ENCODE assay signal across 10 cellular contexts in the genomic region with DNA sequence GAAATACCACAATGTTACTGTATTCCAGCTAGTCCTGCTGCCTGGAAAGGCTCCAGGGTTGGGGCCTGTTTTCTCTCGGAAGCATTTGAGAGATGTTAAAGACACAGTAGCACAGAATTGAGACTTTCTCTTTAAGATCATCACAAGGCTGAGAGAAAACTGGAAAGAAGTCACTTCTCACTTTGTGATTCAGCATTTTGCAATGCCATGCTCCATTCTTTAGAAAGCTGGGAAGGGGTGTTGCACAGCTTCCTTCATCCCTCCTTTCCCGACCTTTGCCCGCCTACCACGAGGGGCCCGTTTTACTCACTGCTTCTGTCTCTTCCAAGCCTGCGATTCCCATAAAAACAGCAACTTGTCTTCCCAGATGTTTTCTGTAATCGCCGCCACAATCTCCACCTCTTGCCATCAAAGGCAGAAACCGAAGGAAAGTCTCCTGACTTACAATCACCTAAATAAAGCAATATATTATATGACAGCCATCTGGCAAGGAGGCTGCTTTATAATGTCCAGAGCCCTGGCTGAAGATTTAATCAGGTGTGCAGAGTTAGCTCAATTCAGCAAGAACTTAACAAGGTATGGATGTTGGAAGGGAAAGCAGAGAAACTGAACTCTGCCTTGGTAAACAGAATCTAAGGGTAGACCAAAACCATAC. TPM values are rescaled to one million over a fixed set of nuclear protein-coding genes. Genes with fewer than 3 reads are reported as not detected.
DNase-seq lines count a peak whose midpoint lies in the region; ATAC-seq and TF ChIP-seq lines count a peak whose summit lies in the region.
"Had no signal": no experiment of that assay in that cellular context is flagged by ENCODE, and none has a peak within 500 bp of the region (broad histone marks: within the 10 kb centered on the region; RNA-seq: fewer than 3 reads in every experiment).

No MANE protein-coding gene starts in this region.

- peak; percentile 85 for DNase-seq in AG04450 (ENCODE audit: low read depth, low spot score)
- DNase-seq in NCI-H226, result peak; percentile 83
- no peak for DNase-seq in epithelial cell of prostate (ENCODE audit: low read depth, low spot score)
- no peak for DNase-seq in omental fat pad (ENCODE audit: low spot score)
- no peak for DNase-seq in D341Med (ENCODE audit: low spot score)
- DNase-seq: DND-41, NCI-H2171 treated with DMSO at 0.1 percent for 48 hours had no signal

- peak overlapping the region; percentile 26 for H3K4me3 ChIP-seq in AG04450 (ENCODE audit: low read depth, low read length)

- H3K27me3 ChIP-seq in AG04450 (ENCODE audit: control insufficient read depth, insufficient read depth, low read length), result no peaks in the 10 kb centered on the region

- POLR2A ChIA-PET in AG04450 (lab: Yijun Ruan, JAX), result interaction anchor here (0.5 to 3.0 kb wide), 3 partner anchors 10 to 44 kb away, joined by 3 to 11 read pairs (median 8); partner anchors contain the start of gene NOD1

- ATAC-seq in omental fat pad (ENCODE audit: low FRiP score) (peak; percentile 93), GM18520 (IDR thresholded peaks at IDR 0.05; ENCODE audit: unreplicated experiment) (no peak), HG03045 (IDR thresholded peaks at IDR 0.05; ENCODE audit: unreplicated experiment) (no peak)
- no peak for ATAC-seq in activated CD4-positive, CD25-positive, alpha-beta regulatory T cell treated with anti-CD3 and anti-CD28 coated beads, Interleukin-2, amount 50 U/mL, for 24 hours

- CTCF ChIA-PET in AG04450 (lab: Charles Lee), result interaction anchor here (0.9 to 3.6 kb wide), 4 partner anchors 9 to 184 kb away, joined by 3 to 34 read pairs (median 4); no protein-coding TSS in a partner anchor

- H3K27ac ChIP-seq in AG04450 (ENCODE audit: low read depth, low read length) (peak overlapping the region; percentile 95), epithelial cell of prostate (peak overlapping the region; percentile 1)

- no peak for TF ChIP-seq CTCF in AG04450 (IDR thresholded peaks at IDR 0.05; ENCODE audit: low read depth, low read length)
- TF ChIP-seq CTCF in omental fat pad (IDR thresholded peaks at IDR 0.05), result no peak

- no peaks in the 10 kb centered on the region for H3K9me3 ChIP-seq in AG04450 (ENCODE audit: control insufficient read depth, insufficient read depth, low read length)

RNA-seq across cellular contexts. Expression of gene NOD1, which starts 18.9 kb away (rescaled TPM):
- 3.3 and 3.5 TPM in 2 replicates for polyA plus RNA-seq in AG04450 (2011; rRNA removed)
- 4.0 and 5.4 TPM in 2 replicates for polyA minus RNA-seq in AG04450 (2011; rRNA and poly(A)+ RNA removed)
- 10 to 100 TPM; 18.8 to 48.7 (median 33.3) TPM for total RNA-seq in omental fat pad

RNA-seq across cellular contexts. Expression of gene GGCT, which starts 44.9 kb away (rescaled TPM):
- polyA plus RNA-seq in AG04450 (2011; rRNA removed), result 19.8 and 24.4 TPM in 2 replicates
- 4.9 and 5.5 TPM in 2 replicates for polyA minus RNA-seq in AG04450 (2011; rRNA and poly(A)+ RNA removed)
- 100 to 1,000 TPM in 2 of 4 donors, 10 to 100 TPM in 2; 33.6 to 210 (median 130) TPM for total RNA-seq in omental fat pad

Comparison
In these comparisons a context has a peak if more than half of its experiments do, and no peak if none do; other contexts are left out.
1. DNase-seq: peak in AG04450 (single experiment) and NCI-H226 (single experiment); none in epithelial cell of prostate (single experiment), omental fat pad (single experiment) and D341Med (single experiment).